In the genomic region with DNA sequence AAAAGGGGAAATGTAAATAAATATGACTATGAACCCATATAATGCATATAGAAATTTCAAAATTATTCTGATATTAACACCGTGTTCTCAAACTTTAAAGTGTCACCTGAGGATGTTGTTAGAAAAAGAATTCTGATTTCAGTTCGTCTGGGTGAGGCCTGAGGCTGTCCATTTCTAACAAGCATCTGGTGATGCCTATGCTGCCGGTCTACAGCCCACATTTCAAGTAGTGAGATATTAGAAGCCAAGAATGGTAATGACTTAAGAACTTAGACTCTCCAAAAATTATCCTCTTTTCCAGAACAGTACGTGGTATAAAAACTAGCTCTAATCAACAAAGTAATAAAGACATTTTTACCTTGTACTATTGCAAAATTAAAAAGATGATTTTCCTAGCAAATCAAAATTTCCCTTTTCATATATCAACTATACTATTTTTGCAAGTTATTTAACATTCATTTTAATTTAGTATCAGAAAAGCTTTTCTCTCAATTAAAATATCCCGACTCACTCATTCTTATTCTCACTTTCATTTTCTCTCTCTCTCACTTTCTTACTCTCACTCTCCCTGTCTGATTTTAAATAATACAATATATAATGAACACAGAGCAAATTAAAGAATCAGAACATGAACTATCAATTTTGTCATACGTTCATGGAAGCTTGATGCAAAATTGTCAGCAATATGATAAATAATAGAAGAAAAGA, we compare ENCODE assay signal across 1 cellular context.
TF ChIP-seq lines count a peak whose summit lies in the region.

No MANE protein-coding gene starts in this region.

TF ChIP-seq in GM23338, 12 proteins besides CTCF, POLR2A, EP300 and RAD21 (continued from another document):
- TF ChIP-seq ETS1 (IDR thresholded peaks at IDR 0.05) (no peak), ZNF114 (CRISPR knock-in tag; IDR thresholded peaks at IDR 0.05) (no peak), CREB1 (CRISPR knock-in tag; IDR thresholded peaks at IDR 0.05; ENCODE audit: low read depth) (no peak), POLR2AphosphoS5 (IDR thresholded peaks at IDR 0.05; ENCODE audit: low read depth) (no peak), ZNF462 (CRISPR knock-in tag; IDR thresholded peaks at IDR 0.05) (no peak), EZH2 (IDR thresholded peaks at IDR 0.05; ENCODE audit: low read depth, unreplicated experiment) (no peak), JUNB (IDR thresholded peaks at IDR 0.05; ENCODE audit: unreplicated experiment) (no peak), NANOG (IDR thresholded peaks at IDR 0.05; ENCODE audit: borderline replicate concordance) (no peak), EZH2phosphoT487 (IDR thresholded peaks at IDR 0.05; ENCODE audit: unreplicated experiment) (no peak)
- TF ChIP-seq, protein P1, sequence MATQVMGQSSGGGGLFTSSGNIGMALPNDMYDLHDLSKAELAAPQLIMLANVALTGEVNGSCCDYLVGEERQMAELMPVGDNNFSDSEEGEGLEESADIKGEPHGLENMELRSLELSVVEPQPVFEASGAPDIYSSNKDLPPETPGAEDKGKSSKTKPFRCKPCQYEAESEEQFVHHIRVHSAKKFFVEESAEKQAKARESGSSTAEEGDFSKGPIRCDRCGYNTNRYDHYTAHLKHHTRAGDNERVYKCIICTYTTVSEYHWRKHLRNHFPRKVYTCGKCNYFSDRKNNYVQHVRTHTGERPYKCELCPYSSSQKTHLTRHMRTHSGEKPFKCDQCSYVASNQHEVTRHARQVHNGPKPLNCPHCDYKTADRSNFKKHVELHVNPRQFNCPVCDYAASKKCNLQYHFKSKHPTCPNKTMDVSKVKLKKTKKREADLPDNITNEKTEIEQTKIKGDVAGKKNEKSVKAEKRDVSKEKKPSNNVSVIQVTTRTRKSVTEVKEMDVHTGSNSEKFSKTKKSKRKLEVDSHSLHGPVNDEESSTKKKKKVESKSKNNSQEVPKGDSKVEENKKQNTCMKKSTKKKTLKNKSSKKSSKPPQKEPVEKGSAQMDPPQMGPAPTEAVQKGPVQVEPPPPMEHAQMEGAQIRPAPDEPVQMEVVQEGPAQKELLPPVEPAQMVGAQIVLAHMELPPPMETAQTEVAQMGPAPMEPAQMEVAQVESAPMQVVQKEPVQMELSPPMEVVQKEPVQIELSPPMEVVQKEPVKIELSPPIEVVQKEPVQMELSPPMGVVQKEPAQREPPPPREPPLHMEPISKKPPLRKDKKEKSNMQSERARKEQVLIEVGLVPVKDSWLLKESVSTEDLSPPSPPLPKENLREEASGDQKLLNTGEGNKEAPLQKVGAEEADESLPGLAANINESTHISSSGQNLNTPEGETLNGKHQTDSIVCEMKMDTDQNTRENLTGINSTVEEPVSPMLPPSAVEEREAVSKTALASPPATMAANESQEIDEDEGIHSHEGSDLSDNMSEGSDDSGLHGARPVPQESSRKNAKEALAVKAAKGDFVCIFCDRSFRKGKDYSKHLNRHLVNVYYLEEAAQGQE (IDR thresholded peaks at IDR 0.05; ENCODE audit: unreplicated experiment): no peak
